ENCODE assay signal across 11 cellular contexts in the genomic region with DNA sequence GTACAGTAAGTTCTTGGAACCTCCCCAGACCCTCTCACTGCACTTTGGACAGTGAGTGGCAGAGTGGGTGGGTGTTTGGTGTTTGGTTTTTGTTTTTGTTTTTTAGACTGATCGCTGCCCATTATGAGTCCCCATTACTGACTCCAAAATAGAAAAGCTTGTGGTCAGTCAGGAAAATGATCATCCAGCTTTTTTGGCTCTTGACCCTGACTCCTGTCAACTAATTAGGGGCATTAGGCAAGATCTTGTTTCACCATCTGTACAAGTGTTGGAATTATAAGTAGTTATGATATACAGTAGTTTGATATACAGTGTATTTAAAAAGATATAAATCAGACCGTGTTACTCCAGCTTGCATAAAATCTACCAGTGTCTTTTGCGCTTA. TPM values are rescaled to one million over a fixed set of nuclear protein-coding genes. Genes with fewer than 3 reads are reported as not detected.
A peak's percentile ranks its signal among the peaks of the same experiment; 100 is the strongest.
DNase-seq lines count a peak whose midpoint lies in the region; ATAC-seq, FAIRE-seq and TF ChIP-seq lines count a peak whose summit lies in the region.
"Had no signal": no experiment of that assay in that cellular context is flagged by ENCODE, and none has a peak within 500 bp of the region (broad histone marks: within the 10 kb centered on the region; RNA-seq: fewer than 3 reads in every experiment).

No MANE protein-coding gene starts in this region.

- H3K9me1 ChIP-seq in keratinocyte (ENCODE audit: control insufficient read depth, extremely low read depth, insufficient read depth, low read length) = no peaks in the 10 kb centered on the region

- no peak overlapping the region for H2AFZ ChIP-seq in keratinocyte (ENCODE audit: control insufficient read depth, low read length)

- peak overlapping the region in 1 of 11 experiments; percentile 24; a peak in 1 of 22 replicates for H3K9ac ChIP-seq in BLaER1 treated with 17β-estradiol and CSF1 and Interleukin-3, amounts not matched to agents 10 nM and 100 nM
- H3K9ac ChIP-seq in keratinocyte (ENCODE audit: control insufficient read depth, extremely low read depth, insufficient read depth, low read length) = peak overlapping the region; percentile 33
- H3K9ac ChIP-seq in skeletal muscle satellite cell (ENCODE audit: low read depth, low read length) = peak overlapping the region; percentile 62

- DNase-seq in keratinocyte (ENCODE audit: low read depth, low spot score) (no peak), T1000 (lab: John Stamatoyannopoulos, UW) (no peak), COR-L47 (lab: John Stamatoyannopoulos, UW) (no peak)
- DNase-seq: activated CD4-positive, alpha-beta T cell treated with anti-CD3 and anti-CD28 coated beads for 4 hours; NCI-H2081 treated with DMSO at 0.1 percent for 48 hours; stimulated activated CD4-positive, alpha-beta T cell treated with anti-CD3 and anti-CD28 coated beads, Interleukin-15, amount 100 ng/mL, for 24 hours had no signal

- H3K4me2 ChIP-seq in BLaER1 treated with 17β-estradiol and CSF1 and Interleukin-3, amounts not matched to agents 10 nM and 100 nM = peak overlapping the region in 8 of 11 experiments; percentile 70 to 94 (median 91); a peak in 15 of 22 replicates
- H3K4me2 ChIP-seq in keratinocyte (ENCODE audit: control insufficient read depth, extremely low read depth, insufficient read depth, low read depth, low read length) = peak overlapping the region; percentile 81
- peak overlapping the region; percentile 75 for H3K4me2 ChIP-seq in skeletal muscle satellite cell (ENCODE audit: low read length)

- dilution Hi-C loops in keratinocyte (cut with MboI; ENCODE audit: extremely low pct_ligation_motif_present, low sequenced_read_pairs) = no loop called here

- no peak overlapping the region for H3K4me3 ChIP-seq in BLaER1 treated with 17β-estradiol and CSF1 and Interleukin-3, amounts not matched to agents 10 nM and 100 nM
- H3K4me3 ChIP-seq in WI38 (ENCODE audit: low read depth, low read length) (0 out of 2 replicates have a peak overlapping the region, but pooled peaks have one; percentile 7), keratinocyte (ENCODE audit: control insufficient read depth in 2 of 3, extremely low read depth in 1 of 3, insufficient read depth in 2 of 3, low read depth in 1 of 3, low read length in 3 of 3) (peak overlapping the region in 2 of 3 experiments; percentile 4 to 18), skeletal muscle satellite cell (ENCODE audit: low read length) (peak overlapping the region; percentile 43)

- FAIRE-seq in keratinocyte (lab: Jason Lieb, UNC) = no peak

- H4K20me1 ChIP-seq in BLaER1 treated with 17β-estradiol and CSF1 and Interleukin-3, amounts not matched to agents 10 nM and 100 nM = no peaks in the 10 kb centered on the region
- no peaks in the 10 kb centered on the region for H4K20me1 ChIP-seq in keratinocyte (ENCODE audit: control insufficient read depth, extremely low read depth, insufficient read depth, low read length)

- H3K27ac ChIP-seq in BLaER1 treated with 17β-estradiol and CSF1 and Interleukin-3, amounts not matched to agents 10 nM and 100 nM = peak overlapping the region; percentile 4 to 99 (median 97); a peak in 18 of 22 replicates
- peak overlapping the region; percentile 76 for H3K27ac ChIP-seq in keratinocyte (ENCODE audit: control insufficient read depth, insufficient read depth, low read length)

- H3K4me1 ChIP-seq in BLaER1 treated with 17β-estradiol and CSF1 and Interleukin-3, amounts not matched to agents 10 nM and 100 nM = peaks cover 53 to 98% (median 97%) of the 10 kb centered on the region in 10 experiments
- H3K4me1 ChIP-seq in keratinocyte (ENCODE audit: control insufficient read depth, extremely low read depth, insufficient read depth, low read length) (peaks cover 72% of the 10 kb centered on the region), skeletal muscle satellite cell (ENCODE audit: control insufficient read depth, insufficient read depth, low read length) (peaks cover 83% of the 10 kb centered on the region)

- no peaks in the 10 kb centered on the region for H3K9me3 ChIP-seq in BLaER1 treated with 17β-estradiol and CSF1 and Interleukin-3, amounts not matched to agents 10 nM and 100 nM (replicated peaks in 1 of 11)
- H3K9me3 ChIP-seq in keratinocyte (ENCODE audit: control insufficient read depth, low read depth, low read length) = no peaks in the 10 kb centered on the region
- H3K9me3 ChIP-seq in skeletal muscle satellite cell (replicated peaks; ENCODE audit: low read length) = no peaks in the 10 kb centered on the region

- TF ChIP-seq CTCF in WI38 (IDR thresholded peaks at IDR 0.05; ENCODE audit: low read depth, low read length) = no peak
- no peak for TF ChIP-seq CTCF in keratinocyte (optimal IDR thresholded peaks at IDR 0.05 in 1 of 3, IDR thresholded peaks at IDR 0.05 in 1 of 3, conservative IDR thresholded peaks at IDR 0.05 in 1 of 3; ENCODE audit: extremely low read depth in 1 of 3, insufficient read depth in 2 of 3, low read length in 3 of 3)

- H3K79me2 ChIP-seq in keratinocyte (ENCODE audit: control insufficient read depth, insufficient read depth, low read length) = peaks cover 12% of the 10 kb centered on the region

- peaks cover 0 to 26% (median 9%) of the 10 kb centered on the region in 11 experiments; a peak in 5 of 22 replicates for H3K36me3 ChIP-seq in BLaER1 treated with 17β-estradiol and CSF1 and Interleukin-3, amounts not matched to agents 10 nM and 100 nM
- H3K36me3 ChIP-seq in keratinocyte (ENCODE audit: control insufficient read depth in 2 of 2, extremely low read depth in 1 of 2, insufficient read depth in 2 of 2, low read length in 2 of 2) (no peaks in the 10 kb centered on the region), skeletal muscle satellite cell (ENCODE audit: insufficient read depth, low read length) (no peaks in the 10 kb centered on the region)

- no peaks in the 10 kb centered on the region for H3K27me3 ChIP-seq in BLaER1 treated with 17β-estradiol and CSF1 and Interleukin-3, amounts not matched to agents 10 nM and 100 nM
- H3K27me3 ChIP-seq in keratinocyte (ENCODE audit: control insufficient read depth, extremely low read depth, insufficient read depth, low read length) (no peaks in the 10 kb centered on the region), skeletal muscle satellite cell (ENCODE audit: control insufficient read depth, insufficient read depth, low read length) (no peaks in the 10 kb centered on the region)

- ATAC-seq in GM21529 (IDR thresholded peaks at IDR 0.05; ENCODE audit: unreplicated experiment) = no peak
- ATAC-seq in HG03442 (IDR thresholded peaks at IDR 0.05; ENCODE audit: unreplicated experiment) = no peak

RNA-seq across cellular contexts. Expression of a gene that starts 6.3 kb away (rescaled TPM):
- 13.1 to 27.1 TPM (median 21.7 TPM) in 3 replicates for polyA plus RNA-seq in keratinocyte
- 13.0 TPM for polyA plus RNA-seq in keratinocyte (2011; ENCODE audit: low read depth)
- polyA plus RNA-seq in keratinocyte (2011; cell fraction: cytosol; rRNA removed) = 19.7 and 28.4 TPM in 2 replicates
- polyA plus RNA-seq in keratinocyte (2011; cell fraction: nucleus; rRNA removed) = 6.4 and 10.7 TPM in 2 replicates
- 22.6 and 25.4 TPM in 2 replicates for polyA plus RNA-seq in keratinocyte (2012; ENCODE audit: low replicate concordance)
- polyA minus RNA-seq in keratinocyte = 2.3 to 12.0 TPM (median 5.1 TPM) in 3 replicates
- 16.9 TPM for polyA minus RNA-seq in keratinocyte (2011; cell fraction: cytosol; rRNA and poly(A)+ RNA removed)
- 0.85 and 1.8 TPM in 2 replicates for polyA minus RNA-seq in keratinocyte (2011; cell fraction: nucleus; rRNA and poly(A)+ RNA removed)
- total RNA-seq in skeletal muscle satellite cell (2012; rRNA removed) = 50.5 and 66.7 TPM in 2 replicates

RNA-seq across cellular contexts. Expression of a gene that starts 6.7 kb away (rescaled TPM):
- 8.0 to 10.0 TPM (median 9.4 TPM) in 3 replicates for polyA plus RNA-seq in keratinocyte
- 14.8 TPM for polyA plus RNA-seq in keratinocyte (2011; ENCODE audit: low read depth)
- polyA plus RNA-seq in keratinocyte (2011; cell fraction: cytosol; rRNA removed) = 7.1 and 9.8 TPM in 2 replicates
- 12.2 and 15.4 TPM in 2 replicates for polyA plus RNA-seq in keratinocyte (2011; cell fraction: nucleus; rRNA removed)
- polyA plus RNA-seq in keratinocyte (2012; ENCODE audit: low replicate concordance) = 11.5 and 28.0 TPM in 2 replicates
- polyA minus RNA-seq in keratinocyte = 18.5 to 29.4 TPM (median 27.1 TPM) in 3 replicates
- polyA minus RNA-seq in keratinocyte (2011; cell fraction: cytosol; rRNA and poly(A)+ RNA removed) = 14.8 TPM
- polyA minus RNA-seq in keratinocyte (2011; cell fraction: nucleus; rRNA and poly(A)+ RNA removed) = 13.1 and 21.9 TPM in 2 replicates
- 28.2 and 29.4 TPM in 2 replicates for total RNA-seq in skeletal muscle satellite cell (2012; rRNA removed)

Comparison
In these comparisons a context has a peak if more than half of its experiments do, and no peak if none do; other contexts are left out.
1. H3K4me3 ChIP-seq: peak in WI38 (single experiment), keratinocyte (2 of 3) and skeletal muscle satellite cell (single experiment); none in BLaER1 treated with 17β-estradiol and CSF1 and Interleukin-3, amounts not matched to agents 10 nM and 100 nM (0 of 10).
2. Peak in every context shown above with its lines, with median percentiles within 50 percentile points of each other: H3K4me2 ChIP-seq.